1 cellular context compared by ENCODE assay signal in the genomic region with DNA sequence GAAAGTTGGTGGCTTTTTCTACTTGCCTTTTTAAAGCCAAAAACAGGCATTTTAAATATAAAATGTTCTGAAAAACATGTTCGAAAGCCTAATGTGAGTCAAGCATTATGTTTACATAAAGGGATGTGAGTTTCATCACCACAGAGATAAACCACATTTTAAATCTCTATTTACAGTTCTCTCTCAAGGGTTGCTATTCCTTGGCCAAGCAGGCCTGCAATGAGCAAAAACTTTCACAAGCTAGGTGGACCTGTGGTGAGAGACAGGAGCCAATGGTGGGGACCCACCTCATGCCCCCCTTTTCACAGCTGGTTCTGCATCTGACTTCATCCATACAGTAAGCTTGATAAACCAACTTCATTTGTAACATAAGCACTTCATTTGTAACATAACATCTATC.
TF ChIP-seq lines count a peak whose summit lies in the region.

No MANE protein-coding gene starts in this region.

TF ChIP-seq in GM12878, 131 proteins besides CTCF, POLR2A, EP300 and RAD21 (continued from another document and continues in another):
- TF ChIP-seq, protein P1, sequence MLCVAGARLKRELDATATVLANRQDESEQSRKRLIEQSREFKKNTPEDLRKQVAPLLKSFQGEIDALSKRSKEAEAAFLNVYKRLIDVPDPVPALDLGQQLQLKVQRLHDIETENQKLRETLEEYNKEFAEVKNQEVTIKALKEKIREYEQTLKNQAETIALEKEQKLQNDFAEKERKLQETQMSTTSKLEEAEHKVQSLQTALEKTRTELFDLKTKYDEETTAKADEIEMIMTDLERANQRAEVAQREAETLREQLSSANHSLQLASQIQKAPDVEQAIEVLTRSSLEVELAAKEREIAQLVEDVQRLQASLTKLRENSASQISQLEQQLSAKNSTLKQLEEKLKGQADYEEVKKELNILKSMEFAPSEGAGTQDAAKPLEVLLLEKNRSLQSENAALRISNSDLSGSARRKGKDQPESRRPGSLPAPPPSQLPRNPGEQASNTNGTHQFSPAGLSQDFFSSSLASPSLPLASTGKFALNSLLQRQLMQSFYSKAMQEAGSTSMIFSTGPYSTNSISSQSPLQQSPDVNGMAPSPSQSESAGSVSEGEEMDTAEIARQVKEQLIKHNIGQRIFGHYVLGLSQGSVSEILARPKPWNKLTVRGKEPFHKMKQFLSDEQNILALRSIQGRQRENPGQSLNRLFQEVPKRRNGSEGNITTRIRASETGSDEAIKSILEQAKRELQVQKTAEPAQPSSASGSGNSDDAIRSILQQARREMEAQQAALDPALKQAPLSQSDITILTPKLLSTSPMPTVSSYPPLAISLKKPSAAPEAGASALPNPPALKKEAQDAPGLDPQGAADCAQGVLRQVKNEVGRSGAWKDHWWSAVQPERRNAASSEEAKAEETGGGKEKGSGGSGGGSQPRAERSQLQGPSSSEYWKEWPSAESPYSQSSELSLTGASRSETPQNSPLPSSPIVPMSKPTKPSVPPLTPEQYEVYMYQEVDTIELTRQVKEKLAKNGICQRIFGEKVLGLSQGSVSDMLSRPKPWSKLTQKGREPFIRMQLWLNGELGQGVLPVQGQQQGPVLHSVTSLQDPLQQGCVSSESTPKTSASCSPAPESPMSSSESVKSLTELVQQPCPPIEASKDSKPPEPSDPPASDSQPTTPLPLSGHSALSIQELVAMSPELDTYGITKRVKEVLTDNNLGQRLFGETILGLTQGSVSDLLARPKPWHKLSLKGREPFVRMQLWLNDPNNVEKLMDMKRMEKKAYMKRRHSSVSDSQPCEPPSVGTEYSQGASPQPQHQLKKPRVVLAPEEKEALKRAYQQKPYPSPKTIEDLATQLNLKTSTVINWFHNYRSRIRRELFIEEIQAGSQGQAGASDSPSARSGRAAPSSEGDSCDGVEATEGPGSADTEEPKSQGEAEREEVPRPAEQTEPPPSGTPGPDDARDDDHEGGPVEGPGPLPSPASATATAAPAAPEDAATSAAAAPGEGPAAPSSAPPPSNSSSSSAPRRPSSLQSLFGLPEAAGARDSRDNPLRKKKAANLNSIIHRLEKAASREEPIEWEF (IDR thresholded peaks at IDR 0.05; ENCODE audit: insufficient replicate concordance, low read depth, low read length), result no peak
- TF ChIP-seq NR2F1 (conservative IDR thresholded peaks at IDR 0.05) (no peak), CHD1 (IDR thresholded peaks at IDR 0.05; ENCODE audit: low read depth, low read length) (no peak; the same call in 1 of the 2 replicates), EED (IDR thresholded peaks at IDR 0.05; ENCODE audit: low read depth) (peak; percentile 67), SP1 (IDR thresholded peaks at IDR 0.05; ENCODE audit: low read depth, low read length) (peak; percentile 24), PAX5 (IDR thresholded peaks at IDR 0.05; ENCODE audit: borderline replicate concordance, low read depth, low read length) (peak; percentile 84), MYC (IDR thresholded peaks at IDR 0.05; ENCODE audit: insufficient read depth, insufficient read length, insufficient replicate concordance, low read length, severe bottlenecking) (no peak), GABPA (IDR thresholded peaks at IDR 0.05; ENCODE audit: low read depth) (0 out of 2 replicates have a peak, but pooled peaks have one; percentile 19), BMI1 (IDR thresholded peaks at IDR 0.05; ENCODE audit: borderline replicate concordance) (no peak), RELA (IDR thresholded peaks at IDR 0.05; ENCODE audit: borderline replicate concordance, partially characterized antibody) (no peak), POU2F2 (IDR thresholded peaks at IDR 0.05; ENCODE audit: borderline replicate concordance, low read depth, low read length) (peak; percentile 80; the same call in 2 of the 3 replicates), BHLHE40 (IDR thresholded peaks at IDR 0.05; ENCODE audit: borderline replicate concordance in 1 of 2, low read depth in 2 of 2, low read length in 1 of 2) (peak; percentile 30 to 76; a peak in 3 of 4 replicates), SREBF2 (IDR thresholded peaks at IDR 0.05; ENCODE audit: low read length) (no peak), SIN3A (IDR thresholded peaks at IDR 0.05; ENCODE audit: low read depth, low read length) (no peak), BACH1 (IDR thresholded peaks at IDR 0.05; ENCODE audit: borderline replicate concordance) (peak; percentile 32; the same call in 1 of the 2 replicates), TCF12 (IDR thresholded peaks at IDR 0.05; ENCODE audit: low read depth, low read length) (0 out of 2 replicates have a peak, but pooled peaks have one; percentile 31), FOXM1 (IDR thresholded peaks at IDR 0.05; ENCODE audit: low read depth, low read length) (peak; percentile 73; the same call in 1 of the 2 replicates), CEBPB (IDR thresholded peaks at IDR 0.05; ENCODE audit: borderline replicate concordance in 1 of 2, low read depth in 2 of 2, low read length in 2 of 2) (peak in 1 of 2 experiments; percentile 69; a peak in 1 of 4 replicates)
- TF ChIP-seq, protein P2, sequence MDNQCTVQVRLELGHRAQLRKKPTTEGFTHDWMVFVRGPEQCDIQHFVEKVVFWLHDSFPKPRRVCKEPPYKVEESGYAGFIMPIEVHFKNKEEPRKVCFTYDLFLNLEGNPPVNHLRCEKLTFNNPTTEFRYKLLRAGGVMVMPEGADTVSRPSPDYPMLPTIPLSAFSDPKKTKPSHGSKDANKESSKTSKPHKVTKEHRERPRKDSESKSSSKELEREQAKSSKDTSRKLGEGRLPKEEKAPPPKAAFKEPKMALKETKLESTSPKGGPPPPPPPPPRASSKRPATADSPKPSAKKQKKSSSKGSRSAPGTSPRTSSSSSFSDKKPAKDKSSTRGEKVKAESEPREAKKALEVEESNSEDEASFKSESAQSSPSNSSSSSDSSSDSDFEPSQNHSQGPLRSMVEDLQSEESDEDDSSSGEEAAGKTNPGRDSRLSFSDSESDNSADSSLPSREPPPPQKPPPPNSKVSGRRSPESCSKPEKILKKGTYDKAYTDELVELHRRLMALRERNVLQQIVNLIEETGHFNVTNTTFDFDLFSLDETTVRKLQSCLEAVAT (IDR thresholded peaks at IDR 0.05), result no peak
- TF ChIP-seq, protein P3, sequence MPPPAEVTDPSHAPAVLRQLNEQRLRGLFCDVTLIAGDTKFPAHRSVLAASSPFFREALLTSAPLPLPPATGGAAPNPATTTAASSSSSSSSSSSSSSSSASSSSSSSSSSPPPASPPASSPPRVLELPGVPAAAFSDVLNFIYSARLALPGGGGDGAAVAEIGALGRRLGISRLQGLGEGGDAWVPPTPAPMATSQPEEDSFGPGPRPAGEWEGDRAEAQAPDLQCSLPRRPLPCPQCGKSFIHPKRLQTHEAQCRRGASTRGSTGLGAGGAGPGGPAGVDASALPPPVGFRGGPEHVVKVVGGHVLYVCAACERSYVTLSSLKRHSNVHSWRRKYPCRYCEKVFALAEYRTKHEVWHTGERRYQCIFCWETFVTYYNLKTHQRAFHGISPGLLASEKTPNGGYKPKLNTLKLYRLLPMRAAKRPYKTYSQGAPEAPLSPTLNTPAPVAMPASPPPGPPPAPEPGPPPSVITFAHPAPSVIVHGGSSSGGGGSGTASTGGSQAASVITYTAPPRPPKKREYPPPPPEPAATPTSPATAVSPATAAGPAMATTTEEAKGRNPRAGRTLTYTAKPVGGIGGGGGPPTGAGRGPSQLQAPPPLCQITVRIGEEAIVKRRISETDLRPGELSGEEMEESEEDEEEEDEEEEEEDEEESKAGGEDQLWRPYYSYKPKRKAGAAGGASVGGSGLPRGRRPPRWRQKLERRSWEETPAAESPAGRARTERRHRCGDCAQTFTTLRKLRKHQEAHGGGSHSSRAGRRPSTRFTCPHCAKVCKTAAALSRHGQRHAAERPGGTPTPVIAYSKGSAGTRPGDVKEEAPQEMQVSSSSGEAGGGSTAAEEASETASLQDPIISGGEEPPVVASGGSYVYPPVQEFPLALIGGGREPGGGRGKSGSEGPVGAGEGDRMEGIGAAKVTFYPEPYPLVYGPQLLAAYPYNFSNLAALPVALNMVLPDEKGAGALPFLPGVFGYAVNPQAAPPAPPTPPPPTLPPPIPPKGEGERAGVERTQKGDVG (CRISPR knock-in tag; IDR thresholded peaks at IDR 0.05), result no peak
- TF ChIP-seq, protein P4, sequence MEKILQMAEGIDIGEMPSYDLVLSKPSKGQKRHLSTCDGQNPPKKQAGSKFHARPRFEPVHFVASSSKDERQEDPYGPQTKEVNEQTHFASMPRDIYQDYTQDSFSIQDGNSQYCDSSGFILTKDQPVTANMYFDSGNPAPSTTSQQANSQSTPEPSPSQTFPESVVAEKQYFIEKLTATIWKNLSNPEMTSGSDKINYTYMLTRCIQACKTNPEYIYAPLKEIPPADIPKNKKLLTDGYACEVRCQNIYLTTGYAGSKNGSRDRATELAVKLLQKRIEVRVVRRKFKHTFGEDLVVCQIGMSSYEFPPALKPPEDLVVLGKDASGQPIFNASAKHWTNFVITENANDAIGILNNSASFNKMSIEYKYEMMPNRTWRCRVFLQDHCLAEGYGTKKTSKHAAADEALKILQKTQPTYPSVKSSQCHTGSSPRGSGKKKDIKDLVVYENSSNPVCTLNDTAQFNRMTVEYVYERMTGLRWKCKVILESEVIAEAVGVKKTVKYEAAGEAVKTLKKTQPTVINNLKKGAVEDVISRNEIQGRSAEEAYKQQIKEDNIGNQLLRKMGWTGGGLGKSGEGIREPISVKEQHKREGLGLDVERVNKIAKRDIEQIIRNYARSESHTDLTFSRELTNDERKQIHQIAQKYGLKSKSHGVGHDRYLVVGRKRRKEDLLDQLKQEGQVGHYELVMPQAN (conservative IDR thresholded peaks at IDR 0.05), result no peak
- TF ChIP-seq, protein P5, sequence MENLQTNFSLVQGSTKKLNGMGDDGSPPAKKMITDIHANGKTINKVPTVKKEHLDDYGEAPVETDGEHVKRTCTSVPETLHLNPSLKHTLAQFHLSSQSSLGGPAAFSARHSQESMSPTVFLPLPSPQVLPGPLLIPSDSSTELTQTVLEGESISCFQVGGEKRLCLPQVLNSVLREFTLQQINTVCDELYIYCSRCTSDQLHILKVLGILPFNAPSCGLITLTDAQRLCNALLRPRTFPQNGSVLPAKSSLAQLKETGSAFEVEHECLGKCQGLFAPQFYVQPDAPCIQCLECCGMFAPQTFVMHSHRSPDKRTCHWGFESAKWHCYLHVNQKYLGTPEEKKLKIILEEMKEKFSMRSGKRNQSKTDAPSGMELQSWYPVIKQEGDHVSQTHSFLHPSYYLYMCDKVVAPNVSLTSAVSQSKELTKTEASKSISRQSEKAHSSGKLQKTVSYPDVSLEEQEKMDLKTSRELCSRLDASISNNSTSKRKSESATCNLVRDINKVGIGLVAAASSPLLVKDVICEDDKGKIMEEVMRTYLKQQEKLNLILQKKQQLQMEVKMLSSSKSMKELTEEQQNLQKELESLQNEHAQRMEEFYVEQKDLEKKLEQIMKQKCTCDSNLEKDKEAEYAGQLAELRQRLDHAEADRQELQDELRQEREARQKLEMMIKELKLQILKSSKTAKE (IDR thresholded peaks at IDR 0.05; ENCODE audit: low read depth, poor library complexity, severe bottlenecking), result peak; percentile 85
- TF ChIP-seq, protein P6, sequence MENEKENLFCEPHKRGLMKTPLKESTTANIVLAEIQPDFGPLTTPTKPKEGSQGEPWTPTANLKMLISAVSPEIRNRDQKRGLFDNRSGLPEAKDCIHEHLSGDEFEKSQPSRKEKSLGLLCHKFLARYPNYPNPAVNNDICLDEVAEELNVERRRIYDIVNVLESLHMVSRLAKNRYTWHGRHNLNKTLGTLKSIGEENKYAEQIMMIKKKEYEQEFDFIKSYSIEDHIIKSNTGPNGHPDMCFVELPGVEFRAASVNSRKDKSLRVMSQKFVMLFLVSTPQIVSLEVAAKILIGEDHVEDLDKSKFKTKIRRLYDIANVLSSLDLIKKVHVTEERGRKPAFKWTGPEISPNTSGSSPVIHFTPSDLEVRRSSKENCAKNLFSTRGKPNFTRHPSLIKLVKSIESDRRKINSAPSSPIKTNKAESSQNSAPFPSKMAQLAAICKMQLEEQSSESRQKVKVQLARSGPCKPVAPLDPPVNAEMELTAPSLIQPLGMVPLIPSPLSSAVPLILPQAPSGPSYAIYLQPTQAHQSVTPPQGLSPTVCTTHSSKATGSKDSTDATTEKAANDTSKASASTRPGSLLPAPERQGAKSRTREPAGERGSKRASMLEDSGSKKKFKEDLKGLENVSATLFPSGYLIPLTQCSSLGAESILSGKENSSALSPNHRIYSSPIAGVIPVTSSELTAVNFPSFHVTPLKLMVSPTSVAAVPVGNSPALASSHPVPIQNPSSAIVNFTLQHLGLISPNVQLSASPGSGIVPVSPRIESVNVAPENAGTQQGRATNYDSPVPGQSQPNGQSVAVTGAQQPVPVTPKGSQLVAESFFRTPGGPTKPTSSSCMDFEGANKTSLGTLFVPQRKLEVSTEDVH (IDR thresholded peaks at IDR 0.05; ENCODE audit: low read depth, partially characterized antibody), result no peak
- TF ChIP-seq, protein P7, sequence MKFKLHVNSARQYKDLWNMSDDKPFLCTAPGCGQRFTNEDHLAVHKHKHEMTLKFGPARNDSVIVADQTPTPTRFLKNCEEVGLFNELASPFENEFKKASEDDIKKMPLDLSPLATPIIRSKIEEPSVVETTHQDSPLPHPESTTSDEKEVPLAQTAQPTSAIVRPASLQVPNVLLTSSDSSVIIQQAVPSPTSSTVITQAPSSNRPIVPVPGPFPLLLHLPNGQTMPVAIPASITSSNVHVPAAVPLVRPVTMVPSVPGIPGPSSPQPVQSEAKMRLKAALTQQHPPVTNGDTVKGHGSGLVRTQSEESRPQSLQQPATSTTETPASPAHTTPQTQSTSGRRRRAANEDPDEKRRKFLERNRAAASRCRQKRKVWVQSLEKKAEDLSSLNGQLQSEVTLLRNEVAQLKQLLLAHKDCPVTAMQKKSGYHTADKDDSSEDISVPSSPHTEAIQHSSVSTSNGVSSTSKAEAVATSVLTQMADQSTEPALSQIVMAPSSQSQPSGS (IDR thresholded peaks at IDR 0.05; ENCODE audit: low read length), result peak; percentile 79; the same call in 1 of the 2 replicates
- TF ChIP-seq, protein P8, sequence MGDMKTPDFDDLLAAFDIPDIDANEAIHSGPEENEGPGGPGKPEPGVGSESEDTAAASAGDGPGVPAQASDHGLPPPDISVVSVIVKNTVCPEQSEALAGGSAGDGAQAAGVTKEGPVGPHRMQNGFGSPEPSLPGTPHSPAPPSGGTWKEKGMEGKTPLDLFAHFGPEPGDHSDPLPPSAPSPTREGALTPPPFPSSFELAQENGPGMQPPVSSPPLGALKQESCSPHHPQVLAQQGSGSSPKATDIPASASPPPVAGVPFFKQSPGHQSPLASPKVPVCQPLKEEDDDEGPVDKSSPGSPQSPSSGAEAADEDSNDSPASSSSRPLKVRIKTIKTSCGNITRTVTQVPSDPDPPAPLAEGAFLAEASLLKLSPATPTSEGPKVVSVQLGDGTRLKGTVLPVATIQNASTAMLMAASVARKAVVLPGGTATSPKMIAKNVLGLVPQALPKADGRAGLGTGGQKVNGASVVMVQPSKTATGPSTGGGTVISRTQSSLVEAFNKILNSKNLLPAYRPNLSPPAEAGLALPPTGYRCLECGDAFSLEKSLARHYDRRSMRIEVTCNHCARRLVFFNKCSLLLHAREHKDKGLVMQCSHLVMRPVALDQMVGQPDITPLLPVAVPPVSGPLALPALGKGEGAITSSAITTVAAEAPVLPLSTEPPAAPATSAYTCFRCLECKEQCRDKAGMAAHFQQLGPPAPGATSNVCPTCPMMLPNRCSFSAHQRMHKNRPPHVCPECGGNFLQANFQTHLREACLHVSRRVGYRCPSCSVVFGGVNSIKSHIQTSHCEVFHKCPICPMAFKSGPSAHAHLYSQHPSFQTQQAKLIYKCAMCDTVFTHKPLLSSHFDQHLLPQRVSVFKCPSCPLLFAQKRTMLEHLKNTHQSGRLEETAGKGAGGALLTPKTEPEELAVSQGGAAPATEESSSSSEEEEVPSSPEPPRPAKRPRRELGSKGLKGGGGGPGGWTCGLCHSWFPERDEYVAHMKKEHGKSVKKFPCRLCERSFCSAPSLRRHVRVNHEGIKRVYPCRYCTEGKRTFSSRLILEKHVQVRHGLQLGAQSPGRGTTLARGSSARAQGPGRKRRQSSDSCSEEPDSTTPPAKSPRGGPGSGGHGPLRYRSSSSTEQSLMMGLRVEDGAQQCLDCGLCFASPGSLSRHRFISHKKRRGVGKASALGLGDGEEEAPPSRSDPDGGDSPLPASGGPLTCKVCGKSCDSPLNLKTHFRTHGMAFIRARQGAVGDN (IDR thresholded peaks at IDR 0.05), result no peak
